In genomic region chr9:136472640-136473353, GRCh38 we compare ENCODE assay signal across 12 cellular contexts. TPM values are rescaled to one million over a fixed set of nuclear protein-coding genes. Genes with fewer than 3 reads are reported as not detected.
A peak's percentile ranks its signal among the peaks of the same experiment; 100 is the strongest.
DNase-seq lines count a peak whose midpoint lies in the region; ATAC-seq, FAIRE-seq and TF ChIP-seq lines count a peak whose summit lies in the region.
"Had no signal": no experiment of that assay in that cellular context is flagged by ENCODE, and none has a peak within 500 bp of the region (broad histone marks: within the 10 kb centered on the region; RNA-seq: fewer than 3 reads in every experiment).

No MANE protein-coding gene starts in this region.

- H3K27ac ChIP-seq in right cardiac atrium (ENCODE audit: low read length) (no peak overlapping the region), heart right ventricle (no peak overlapping the region), HEK293 (ENCODE audit: extremely low read depth, low read depth, low read length) (peak overlapping the region; percentile 0; the same call in 1 of the 2 replicates), kidney (ENCODE audit: low read depth in 2 of 2, low read length in 2 of 2) (no peak overlapping the region)

- POLR2A ChIA-PET in HEK293 (lab: Yijun Ruan, JAX): no interaction called here

- no peak overlapping the region for H3K9ac ChIP-seq in kidney (ENCODE audit: low read length in 2 of 2)

- no peak overlapping the region for H3K4me3 ChIP-seq in right cardiac atrium (ENCODE audit: low read length)
- no peak overlapping the region for H3K4me3 ChIP-seq in heart right ventricle
- no peak overlapping the region for H3K4me3 ChIP-seq in HEK293 (ENCODE audit: low read depth, low read length)
- H3K4me3 ChIP-seq in kidney (ENCODE audit: low read length in 2 of 2): no peak overlapping the region

- H3K4me1 ChIP-seq in right cardiac atrium (ENCODE audit: control insufficient read depth, insufficient read depth, low read length) (no peaks in the 10 kb centered on the region), heart right ventricle (no peaks in the 10 kb centered on the region), HEK293 (ENCODE audit: control insufficient read depth, insufficient read depth, low read length) (no peaks in the 10 kb centered on the region), kidney (ENCODE audit: control insufficient read depth in 1 of 2, insufficient read depth in 1 of 2, low read depth in 1 of 2, low read length in 2 of 2) (peaks cover 12 to 15% of the 10 kb centered on the region in 2 donors)
- H3K4me1 ChIP-seq: Caco-2 had no signal

- TF ChIP-seq CTCF in heart right ventricle (IDR thresholded peaks at IDR 0.05) (no peak), HEK293 (tag by site-specific recombination; IDR thresholded peaks at IDR 0.05) (no peak), kidney (IDR thresholded peaks at IDR 0.05; ENCODE audit: borderline replicate concordance, extremely low read depth, insufficient read depth) (peak; percentile 2)

- ATAC-seq in right cardiac atrium: no peak
- ATAC-seq in heart right ventricle: no peak
- ATAC-seq in HG03442 (IDR thresholded peaks at IDR 0.05; ENCODE audit: unreplicated experiment): no peak
- ATAC-seq in HG02852 (IDR thresholded peaks at IDR 0.05; ENCODE audit: unreplicated experiment): no peak

- intact Hi-C loops in right cardiac atrium (cut with DNase I) (no loop called here), heart right ventricle (cut with DNase I) (no loop called here), kidney (cut with DNase I) (no loop called here)

- WGBS in right cardiac atrium: 88% methylated on average over 28 of the region's 28 CpGs
- WGBS in heart right ventricle, 2 donors: 88 to 89% methylated on average over 28 of the region's 28 CpGs

- H3K27me3 ChIP-seq in right cardiac atrium (ENCODE audit: control insufficient read depth, insufficient read depth): no peaks in the 10 kb centered on the region
- no peaks in the 10 kb centered on the region for H3K27me3 ChIP-seq in heart right ventricle

- H3K36me3 ChIP-seq in heart right ventricle: peaks cover 12 to 100% (median 80%) of the 10 kb centered on the region in 9 donors
- peaks cover 7 to 99% of the 10 kb centered on the region in 2 experiments; a peak in 2 of 3 replicates for H3K36me3 ChIP-seq in HEK293 (ENCODE audit: control insufficient read depth in 2 of 2, insufficient read depth in 1 of 2, low read length in 2 of 2)
- peaks cover 47 to 70% of the 10 kb centered on the region in 2 donors for H3K36me3 ChIP-seq in kidney (ENCODE audit: control insufficient read depth in 1 of 2, insufficient read depth in 2 of 2, low read length in 2 of 2)

- peak in 2 of 3 donors; percentile 28 to 45 for DNase-seq in right cardiac atrium
- DNase-seq in heart right ventricle: no peak
- DNase-seq in kidney: no peak
- no peak for DNase-seq in stimulated activated CD4-positive, alpha-beta T cell treated with anti-CD3 and anti-CD28 coated beads, Interleukin-4, amount 100 ng/mL, for 24 hours
- DNase-seq: Caco-2; CD8-positive, alpha-beta memory T cell; DND-41; GDM1; HCEC 1CT had no signal

- H3K9me3 ChIP-seq in right cardiac atrium (ENCODE audit: control insufficient read depth, low read length) (no peaks in the 10 kb centered on the region), heart right ventricle (no peaks in the 10 kb centered on the region), HEK293 (ENCODE audit: control insufficient read depth, insufficient read depth, low read depth, low read length) (no peaks in the 10 kb centered on the region), kidney (ENCODE audit: control insufficient read depth in 1 of 2, low read length in 2 of 2) (no peaks in the 10 kb centered on the region)
- H3K9me3 ChIP-seq: Caco-2 had no signal

- CTCF ChIA-PET in HEK293 (lab: Yijun Ruan, JAX): interaction anchor here (1.1 to 4.1 kb wide), 2 partner anchors 32 to 33 kb away, joined by 5 to 17 read pairs; partner anchors contain the start of gene INPP5E

- no peak for FAIRE-seq in kidney (lab: Jason Lieb, UNC)

TF ChIP-seq in HEK293, 187 proteins besides CTCF, POLR2A, EP300 and RAD21:
- no peak for TF ChIP-seq ZNF239 (tag by site-specific recombination; IDR thresholded peaks at IDR 0.05)
- no peak for TF ChIP-seq ZNF660 (tag by site-specific recombination; IDR thresholded peaks at IDR 0.05)
- TF ChIP-seq, protein P1, sequence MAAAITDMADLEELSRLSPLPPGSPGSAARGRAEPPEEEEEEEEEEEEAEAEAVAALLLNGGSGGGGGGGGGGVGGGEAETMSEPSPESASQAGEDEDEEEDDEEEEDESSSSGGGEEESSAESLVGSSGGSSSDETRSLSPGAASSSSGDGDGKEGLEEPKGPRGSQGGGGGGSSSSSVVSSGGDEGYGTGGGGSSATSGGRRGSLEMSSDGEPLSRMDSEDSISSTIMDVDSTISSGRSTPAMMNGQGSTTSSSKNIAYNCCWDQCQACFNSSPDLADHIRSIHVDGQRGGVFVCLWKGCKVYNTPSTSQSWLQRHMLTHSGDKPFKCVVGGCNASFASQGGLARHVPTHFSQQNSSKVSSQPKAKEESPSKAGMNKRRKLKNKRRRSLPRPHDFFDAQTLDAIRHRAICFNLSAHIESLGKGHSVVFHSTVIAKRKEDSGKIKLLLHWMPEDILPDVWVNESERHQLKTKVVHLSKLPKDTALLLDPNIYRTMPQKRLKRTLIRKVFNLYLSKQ (tag by site-specific recombination; IDR thresholded peaks at IDR 0.05; ENCODE audit: borderline replicate concordance): no peak
- no peak for TF ChIP-seq ZNF658 (tag by site-specific recombination; IDR thresholded peaks at IDR 0.05)
- no peak for TF ChIP-seq ZNF639 (tag by site-specific recombination; IDR thresholded peaks at IDR 0.05)
- TF ChIP-seq ZNF664 (tag by site-specific recombination; IDR thresholded peaks at IDR 0.05): no peak
- TF ChIP-seq KLF7 (tag by site-specific recombination; IDR thresholded peaks at IDR 0.05; ENCODE audit: borderline replicate concordance): no peak

RNA-seq across cellular contexts. Expression of gene SEC16A, which starts 10.0 kb away (rescaled TPM):
- total RNA-seq in right cardiac atrium (10 to 100 TPM; 24.2 to 35.3 (median 28.6) TPM), heart right ventricle (10 to 100 TPM; 21.9 to 35.9 (median 28.6) TPM), kidney (67.1 TPM)
- polyA plus RNA-seq in right cardiac atrium (23.1 TPM), heart right ventricle (10 to 100 TPM; 24.4 to 35.6 TPM), kidney (ENCODE audit: insufficient read depth, low read depth, low replicate concordance) (37.0 TPM)

RNA-seq across cellular contexts. Expression of gene INPP5E, which starts 33.2 kb away (rescaled TPM):
- total RNA-seq in right cardiac atrium (10 to 100 TPM in 1 of 4 donors, 1 to 10 TPM in 3; 8.8 to 12.3 (median 9.2) TPM), heart right ventricle (10 to 100 TPM in 3 of 10 donors, 1 to 10 TPM in 7; 7.4 to 12.5 (median 9.3) TPM), kidney (14.0 TPM)
- polyA plus RNA-seq in right cardiac atrium (7.7 TPM), heart right ventricle (10 to 100 TPM in 1 of 2 donors, 1 to 10 TPM in 1; 6.6 to 16.8 TPM), kidney (ENCODE audit: insufficient read depth, low read depth, low replicate concordance) (6.9 TPM)

Comparison
In these comparisons a context has a peak if more than half of its experiments do, and no peak if none do; other contexts are left out.
1. DNase-seq: peak in right cardiac atrium (2 of 3); none in heart right ventricle (0 of 2), kidney (single experiment) and stimulated activated CD4-positive, alpha-beta T cell treated with anti-CD3 and anti-CD28 coated beads, Interleukin-4, amount 100 ng/mL, for 24 hours (single experiment).